In the genomic region with DNA sequence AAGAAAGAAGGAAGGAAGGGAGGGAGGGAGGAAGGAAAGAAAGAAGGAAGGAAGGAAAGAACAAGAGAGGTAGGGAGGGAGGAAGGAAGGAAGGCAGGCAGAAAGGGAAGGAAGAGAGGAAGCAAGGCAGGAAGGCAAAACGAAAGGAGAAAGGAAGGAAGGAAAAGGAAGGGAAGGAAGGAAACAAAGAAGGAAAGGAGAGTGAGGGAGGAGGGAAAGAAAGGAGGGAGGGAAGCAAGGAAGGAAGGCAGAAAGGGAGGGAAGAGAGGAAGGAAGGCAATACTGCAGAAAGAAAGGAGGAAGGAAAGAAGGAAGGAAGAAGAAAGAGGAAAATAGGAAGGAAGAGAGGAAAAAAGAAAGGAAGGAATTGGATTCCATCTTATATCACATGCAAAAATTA, we compare ENCODE assay signal across 34 cellular contexts.
"Had no signal": no experiment of that assay in that cellular context is flagged by ENCODE, and none has a peak within 500 bp of the region (broad histone marks: within the 10 kb centered on the region; RNA-seq: fewer than 3 reads in every experiment).

No MANE protein-coding gene starts in this region.

- FAIRE-seq: astrocyte, TTC549 had no signal

- H3K27ac ChIP-seq: adrenal gland, body of pancreas, brain microvascular endothelial cell, breast epithelium, VCaP had no signal

- H3K36me3 ChIP-seq: adrenal gland, brain microvascular endothelial cell, breast epithelium had no signal

- H3K27me3 ChIP-seq: adrenal gland, body of pancreas, brain microvascular endothelial cell, breast epithelium had no signal

- H3K4me1 ChIP-seq: adrenal gland, body of pancreas, breast epithelium had no signal

- ATAC-seq: activated CD8-positive, alpha-beta T cell treated with anti-CD3 and anti-CD28 coated beads for 36 hours; activated naive CD4-positive, alpha-beta T cell treated with anti-CD3 and anti-CD28 coated beads, Interleukin-2, amount 50 U/mL, for 72 hours; activated T-cell treated with anti-CD3 and anti-CD28 coated beads, Interleukin-2, amount 50 U/mL, for 4 hours; activated T-cell treated with anti-CD3 and anti-CD28 coated beads, Interleukin-2, amount 50 U/mL, for 72 hours; activated T-helper 17 cell treated with anti-CD3 and anti-CD28 coated beads, Interleukin-2, amount 50 U/mL, for 72 hours; body of pancreas; T-cell; T-helper 17 cell had no signal

- DNase-seq: activated B cell treated with CpG ODN at 0.5 μM for 24 hours; activated CD4-positive, alpha-beta memory T cell treated with anti-CD3 and anti-CD28 coated beads for 36 hours; activated CD4-positive, alpha-beta T cell treated with anti-CD3 and anti-CD28 coated beads for 4 hours; activated CD4-positive, alpha-beta T cell treated with anti-CD3 and anti-CD28 coated beads, Interleukin-2, amount 10 ng/mL, durations not matched to agents 24 days and 14 days; activated CD4-positive, alpha-beta T cell treated with anti-CD3 and anti-CD28 coated beads, Interleukin-2, amount 50 U/mL, for 1 hour; activated CD4-positive, alpha-beta T cell treated with anti-CD3 and anti-CD28 coated beads, Interleukin-2, amount 50 U/mL, for 4 hours; activated CD4-positive, CD25-positive, alpha-beta regulatory T cell treated with anti-CD3 and anti-CD28 coated beads, Interleukin-2, amount 50 U/mL, for 72 hours; activated CD8-positive, alpha-beta memory T cell treated with anti-CD3 and anti-CD28 coated beads, Interleukin-2, amount 50 U/mL, for 4 hours; activated CD8-positive, alpha-beta T cell treated with anti-CD3 and anti-CD28 coated beads for 36 hours; activated effector memory CD4-positive, alpha-beta T cell treated with anti-CD3 and anti-CD28 coated beads, Interleukin-2, amount 50 U/mL, for 16 hours; activated gamma-delta T cell treated with Interleukin-2 at 50 U/mL for 16 hours; activated naive CD4-positive, alpha-beta T cell; activated naive CD4-positive, alpha-beta T cell treated with anti-CD3 and anti-CD28 coated beads for 36 hours; activated naive CD4-positive, alpha-beta T cell treated with anti-CD3 and anti-CD28 coated beads, Interleukin-2, amount 50 U/mL, for 16 hours; activated naive CD8-positive, alpha-beta T cell treated with anti-CD3 and anti-CD28 coated beads for 36 hours; activated T-cell treated with anti-CD3 and anti-CD28 coated beads for 4 hours; activated T-cell treated with anti-CD3 and anti-CD28 coated beads, Interleukin-2, amount 50 U/mL, for 1 hour; activated T-cell treated with anti-CD3 and anti-CD28 coated beads, Interleukin-2, amount 50 U/mL, for 4 hours; activated T-cell treated with anti-CD3 and anti-CD28 coated beads, Interleukin-2, amount 50 U/mL, for 72 hours; adrenal gland; amniotic stem cell; aorta; body of pancreas; brain microvascular endothelial cell; cerebellar nuclear complex; T-cell; T-helper 17 cell; T1000 had no signal

- H3K4me3 ChIP-seq: adrenal gland, body of pancreas, breast epithelium had no signal

- H3K9me3 ChIP-seq: adrenal gland, body of pancreas had no signal
